ENCODE assay signal across 15 cellular contexts in the genomic region with DNA sequence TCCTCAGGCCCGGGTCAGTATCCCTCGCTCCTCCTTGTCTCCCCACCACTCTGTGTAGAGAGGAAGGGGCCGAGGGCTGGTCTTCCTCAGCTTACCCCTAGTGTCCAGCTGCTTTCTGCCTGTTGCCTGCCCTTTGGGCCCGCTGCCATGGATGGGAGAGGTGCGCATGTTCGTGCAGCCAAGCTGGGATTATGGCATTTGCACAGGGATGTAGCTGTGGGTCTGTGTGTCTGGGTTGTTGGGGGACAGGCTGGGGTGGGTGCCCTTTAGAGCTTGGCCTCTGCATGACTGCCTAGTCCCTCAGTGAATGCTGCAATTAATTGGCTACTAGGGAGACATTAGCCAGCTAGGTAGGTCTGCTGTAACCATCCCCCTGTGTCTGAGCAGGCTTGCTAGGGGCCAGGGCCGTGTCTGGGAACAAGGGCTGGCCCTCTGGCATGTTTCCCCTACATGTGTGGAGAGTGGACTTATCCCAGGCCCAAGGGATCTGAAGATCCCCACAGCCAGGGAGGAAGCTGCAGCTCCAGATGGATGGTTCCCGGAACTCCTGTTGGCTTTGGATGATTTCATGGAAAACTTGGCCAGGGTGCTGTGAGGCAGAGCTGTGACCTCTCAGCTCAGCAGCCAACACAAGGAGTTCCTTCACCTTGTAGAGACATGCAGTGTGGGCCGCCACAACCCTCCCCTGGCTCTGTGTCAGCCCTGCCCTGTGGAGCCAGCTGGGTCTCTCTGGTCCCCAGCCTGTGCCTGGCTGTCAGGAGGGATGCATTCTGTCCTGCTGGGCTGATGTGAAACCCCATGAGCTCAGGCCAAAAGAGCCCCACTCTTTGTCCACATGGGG.
DNase-seq lines count a peak whose midpoint lies in the region; ATAC-seq and TF ChIP-seq lines count a peak whose summit lies in the region.
"Had no signal": no experiment of that assay in that cellular context is flagged by ENCODE, and none has a peak within 500 bp of the region (broad histone marks: within the 10 kb centered on the region; RNA-seq: fewer than 3 reads in every experiment).

No MANE protein-coding gene starts in this region.

- H3K27me3 Mint-ChIP-seq in chondrocyte (ENCODE audit: low read depth): peaks cover 10% of the 10 kb centered on the region

- ATAC-seq in GM18907 (IDR thresholded peaks at IDR 0.05; ENCODE audit: unreplicated experiment): no peak
- ATAC-seq: body of pancreas, GM12878 had no signal

- no peak overlapping the region for H3K27ac Mint-ChIP-seq in chondrocyte (ENCODE audit: unreplicated experiment)
- H3K27ac Mint-ChIP-seq: activated T-helper 2 cell treated with anti-CD3 and anti-CD28 coated beads, Interferon-gamma antibody, Interleukin-2, Interleukin-4, amounts not matched to agents 10 μg/mL and 5 μg/mL and 100 μg/mL, durations not matched to agents 14 hours and 24 hours and 36 hours; CD4-positive, CD25-positive, alpha-beta regulatory T cell had no signal

- peaks cover 21% of the 10 kb centered on the region for H3K4me1 Mint-ChIP-seq in chondrocyte (ENCODE audit: low read depth)
- H3K4me1 Mint-ChIP-seq: CD4-positive, CD25-positive, alpha-beta regulatory T cell had no signal

- no peaks in the 10 kb centered on the region for H3K9me3 ChIP-seq in Peyer's patch
- H3K9me3 ChIP-seq in right atrium auricular region: no peaks in the 10 kb centered on the region
- H3K9me3 ChIP-seq: body of pancreas had no signal

- TF ChIP-seq POLR2A in Peyer's patch (IDR thresholded peaks at IDR 0.05): no peak

- H3K4me1 ChIP-seq in Peyer's patch: peaks cover 0 to 3% (median 0%) of the 10 kb centered on the region in 4 donors
- peaks cover 0 to 22% of the 10 kb centered on the region in 2 donors for H3K4me1 ChIP-seq in right atrium auricular region
- H3K4me1 ChIP-seq: body of pancreas had no signal

- no peak overlapping the region for H3K27ac ChIP-seq in Peyer's patch
- H3K27ac ChIP-seq in right atrium auricular region: no peak overlapping the region
- H3K27ac ChIP-seq: body of pancreas had no signal

- H3K36me3 ChIP-seq in Peyer's patch (no peaks in the 10 kb centered on the region), right atrium auricular region (no peaks in the 10 kb centered on the region)

- no peaks in the 10 kb centered on the region for H3K27me3 ChIP-seq in Peyer's patch
- no peaks in the 10 kb centered on the region for H3K27me3 ChIP-seq in right atrium auricular region
- H3K27me3 ChIP-seq: body of pancreas had no signal

- H3K4me3 ChIP-seq in Peyer's patch (no peak overlapping the region), right atrium auricular region (no peak overlapping the region)
- H3K4me3 ChIP-seq: body of pancreas, GM12878 had no signal

- no peaks in the 10 kb centered on the region for H3K9me3 Mint-ChIP-seq in chondrocyte (ENCODE audit: low read depth)
- H3K9me3 Mint-ChIP-seq: activated T-helper 2 cell treated with anti-CD3 and anti-CD28 coated beads, Interferon-gamma antibody, Interleukin-2, Interleukin-4, amounts not matched to agents 10 μg/mL and 5 μg/mL and 100 μg/mL, durations not matched to agents 14 hours and 24 hours and 36 hours; CD4-positive, CD25-positive, alpha-beta regulatory T cell had no signal

- TF ChIP-seq CTCF in Peyer's patch (IDR thresholded peaks at IDR 0.05) (no peak), chondrocyte (IDR thresholded peaks at IDR 0.05) (no peak), right atrium auricular region (IDR thresholded peaks at IDR 0.05) (no peak)

- H3K4me3 Mint-ChIP-seq in chondrocyte (ENCODE audit: unreplicated experiment): no peak overlapping the region
- H3K4me3 Mint-ChIP-seq: CD4-positive, CD25-positive, alpha-beta regulatory T cell had no signal

- DNase-seq in Peyer's patch (peak in 2 of 3 donors; percentile 36 to 43), chondrocyte (ENCODE audit: low spot score) (peak; percentile 79), right atrium auricular region (ENCODE audit: low spot score) (peak; percentile 54), AG08396 (ENCODE audit: low spot score) (no peak), NK-92 (lab: John Stamatoyannopoulos, UW; ENCODE audit: unreplicated experiment) (no peak), T-helper 2 cell (no peak)
- peak; percentile 12 for DNase-seq in stimulated activated CD8-positive, alpha-beta memory T cell treated with anti-CD3 and anti-CD28 coated beads, Interleukin-4, amount 100 ng/mL, for 48 hours
- DNase-seq: CD4-positive, CD25-positive, alpha-beta regulatory T cell; NCI-H2107; NCI-H82; SHP77 treated with DMSO at 0.1 percent for 48 hours had no signal

- H3K36me3 Mint-ChIP-seq in chondrocyte (ENCODE audit: low read depth): no peaks in the 10 kb centered on the region
- H3K36me3 Mint-ChIP-seq: CD4-positive, CD25-positive, alpha-beta regulatory T cell had no signal

Comparison
In these comparisons a context has a peak if more than half of its experiments do, and no peak if none do; other contexts are left out.
1. DNase-seq: peak in Peyer's patch (2 of 3), chondrocyte (single experiment), right atrium auricular region (single experiment) and stimulated activated CD8-positive, alpha-beta memory T cell treated with anti-CD3 and anti-CD28 coated beads, Interleukin-4, amount 100 ng/mL, for 48 hours (single experiment); none in AG08396 (single experiment), NK-92 (single experiment) and T-helper 2 cell (0 of 5).